Comparison of ENCODE assay signal across 10 cellular contexts in genomic region chr3:149001727-149002126, GRCh38.
"Had no signal": no experiment of that assay in that cellular context is flagged by ENCODE, and none has a peak within 500 bp of the region (broad histone marks: within the 10 kb centered on the region; RNA-seq: fewer than 3 reads in every experiment).

No MANE protein-coding gene starts in this region.

- H3K9me3 Mint-ChIP-seq: HFFc6, IgD-negative memory B cell had no signal

- H3K27ac Mint-ChIP-seq: HFFc6, IgD-negative memory B cell had no signal

- H3K4me3 ChIP-seq: GM23248, HAP-1 had no signal

- H3K4me3 Mint-ChIP-seq: HFFc6, IgD-negative memory B cell had no signal

- H3K9me3 ChIP-seq: HAP-1 had no signal

- H3K27me3 Mint-ChIP-seq: IgD-negative memory B cell had no signal

- H3K9ac ChIP-seq: GM23248 had no signal

- DNase-seq: GM23248, GOT3, H7, HFFc6, KBM-7 had no signal

- H3K27ac ChIP-seq: GM23248, HL-60 had no signal

- ATAC-seq: HCT116, HepG2 had no signal
